Comparison of ENCODE assay signal across 1 cellular context in genomic region chr13:44917589-44918322, GRCh38.
TF ChIP-seq lines count a peak whose summit lies in the region.

No MANE protein-coding gene starts in this region.

TF ChIP-seq in WTC11, 78 proteins besides CTCF, POLR2A, EP300 and RAD21 (continued from another document):
- TF ChIP-seq, protein P1, sequence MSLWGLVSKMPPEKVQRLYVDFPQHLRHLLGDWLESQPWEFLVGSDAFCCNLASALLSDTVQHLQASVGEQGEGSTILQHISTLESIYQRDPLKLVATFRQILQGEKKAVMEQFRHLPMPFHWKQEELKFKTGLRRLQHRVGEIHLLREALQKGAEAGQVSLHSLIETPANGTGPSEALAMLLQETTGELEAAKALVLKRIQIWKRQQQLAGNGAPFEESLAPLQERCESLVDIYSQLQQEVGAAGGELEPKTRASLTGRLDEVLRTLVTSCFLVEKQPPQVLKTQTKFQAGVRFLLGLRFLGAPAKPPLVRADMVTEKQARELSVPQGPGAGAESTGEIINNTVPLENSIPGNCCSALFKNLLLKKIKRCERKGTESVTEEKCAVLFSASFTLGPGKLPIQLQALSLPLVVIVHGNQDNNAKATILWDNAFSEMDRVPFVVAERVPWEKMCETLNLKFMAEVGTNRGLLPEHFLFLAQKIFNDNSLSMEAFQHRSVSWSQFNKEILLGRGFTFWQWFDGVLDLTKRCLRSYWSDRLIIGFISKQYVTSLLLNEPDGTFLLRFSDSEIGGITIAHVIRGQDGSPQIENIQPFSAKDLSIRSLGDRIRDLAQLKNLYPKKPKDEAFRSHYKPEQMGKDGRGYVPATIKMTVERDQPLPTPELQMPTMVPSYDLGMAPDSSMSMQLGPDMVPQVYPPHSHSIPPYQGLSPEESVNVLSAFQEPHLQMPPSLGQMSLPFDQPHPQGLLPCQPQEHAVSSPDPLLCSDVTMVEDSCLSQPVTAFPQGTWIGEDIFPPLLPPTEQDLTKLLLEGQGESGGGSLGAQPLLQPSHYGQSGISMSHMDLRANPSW (CRISPR knock-in tag; conservative IDR thresholded peaks at IDR 0.05; ENCODE audit: low read depth): no peak
- no peak; the same call in none of the 2 replicates for TF ChIP-seq SP1 (CRISPR knock-in tag; conservative IDR thresholded peaks at IDR 0.05)
- TF ChIP-seq ZNF121 (CRISPR knock-in tag; IDR thresholded peaks at IDR 0.05): no peak
- TF ChIP-seq NFE2L1 (CRISPR knock-in tag; IDR thresholded peaks at IDR 0.05): no peak
- TF ChIP-seq, protein P2, sequence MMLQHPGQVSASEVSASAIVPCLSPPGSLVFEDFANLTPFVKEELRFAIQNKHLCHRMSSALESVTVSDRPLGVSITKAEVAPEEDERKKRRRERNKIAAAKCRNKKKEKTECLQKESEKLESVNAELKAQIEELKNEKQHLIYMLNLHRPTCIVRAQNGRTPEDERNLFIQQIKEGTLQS (CRISPR knock-in tag; conservative IDR thresholded peaks at IDR 0.05): no peak
- TF ChIP-seq TP53 (CRISPR knock-in tag; IDR thresholded peaks at IDR 0.05): peak; percentile 66; the same call in 1 of the 2 replicates
- TF ChIP-seq, protein P3, sequence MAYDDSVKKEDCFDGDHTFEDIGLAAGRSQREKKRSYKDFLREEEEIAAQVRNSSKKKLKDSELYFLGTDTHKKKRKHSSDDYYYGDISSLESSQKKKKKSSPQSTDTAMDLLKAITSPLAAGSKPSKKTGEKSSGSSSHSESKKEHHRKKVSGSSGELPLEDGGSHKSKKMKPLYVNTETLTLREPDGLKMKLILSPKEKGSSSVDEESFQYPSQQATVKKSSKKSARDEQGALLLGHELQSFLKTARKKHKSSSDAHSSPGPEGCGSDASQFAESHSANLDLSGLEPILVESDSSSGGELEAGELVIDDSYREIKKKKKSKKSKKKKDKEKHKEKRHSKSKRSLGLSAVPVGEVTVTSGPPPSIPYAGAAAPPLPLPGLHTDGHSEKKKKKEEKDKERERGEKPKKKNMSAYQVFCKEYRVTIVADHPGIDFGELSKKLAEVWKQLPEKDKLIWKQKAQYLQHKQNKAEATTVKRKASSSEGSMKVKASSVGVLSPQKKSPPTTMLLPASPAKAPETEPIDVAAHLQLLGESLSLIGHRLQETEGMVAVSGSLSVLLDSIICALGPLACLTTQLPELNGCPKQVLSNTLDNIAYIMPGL (CRISPR knock-in tag; IDR thresholded peaks at IDR 0.05): peak; percentile 92
- TF ChIP-seq, protein P4, sequence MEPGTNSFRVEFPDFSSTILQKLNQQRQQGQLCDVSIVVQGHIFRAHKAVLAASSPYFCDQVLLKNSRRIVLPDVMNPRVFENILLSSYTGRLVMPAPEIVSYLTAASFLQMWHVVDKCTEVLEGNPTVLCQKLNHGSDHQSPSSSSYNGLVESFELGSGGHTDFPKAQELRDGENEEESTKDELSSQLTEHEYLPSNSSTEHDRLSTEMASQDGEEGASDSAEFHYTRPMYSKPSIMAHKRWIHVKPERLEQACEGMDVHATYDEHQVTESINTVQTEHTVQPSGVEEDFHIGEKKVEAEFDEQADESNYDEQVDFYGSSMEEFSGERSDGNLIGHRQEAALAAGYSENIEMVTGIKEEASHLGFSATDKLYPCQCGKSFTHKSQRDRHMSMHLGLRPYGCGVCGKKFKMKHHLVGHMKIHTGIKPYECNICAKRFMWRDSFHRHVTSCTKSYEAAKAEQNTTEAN (CRISPR knock-in tag; IDR thresholded peaks at IDR 0.05): no peak
- 0 out of 2 replicates have a peak, but pooled peaks have one; percentile 36 for TF ChIP-seq E2F1 (CRISPR knock-in tag; IDR thresholded peaks at IDR 0.05)
- TF ChIP-seq CREM (CRISPR knock-in tag; IDR thresholded peaks at IDR 0.05): peak; percentile 83; the same call in 1 of the 2 replicates
- TF ChIP-seq, protein P5, sequence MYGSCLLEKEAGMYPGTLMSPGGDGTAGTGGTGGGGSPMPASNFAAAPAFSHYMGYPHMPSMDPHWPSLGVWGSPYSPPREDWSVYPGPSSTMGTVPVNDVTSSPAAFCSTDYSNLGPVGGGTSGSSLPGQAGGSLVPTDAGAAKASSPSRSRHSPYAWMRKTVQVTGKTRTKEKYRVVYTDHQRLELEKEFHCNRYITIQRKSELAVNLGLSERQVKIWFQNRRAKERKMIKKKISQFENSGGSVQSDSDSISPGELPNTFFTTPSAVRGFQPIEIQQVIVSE (CRISPR knock-in tag; IDR thresholded peaks at IDR 0.05; ENCODE audit: borderline replicate concordance): peak; percentile 81; the same call in 1 of the 2 replicates
- TF ChIP-seq ETV6 (CRISPR knock-in tag; IDR thresholded peaks at IDR 0.05): peak; percentile 27; the same call in 1 of the 2 replicates
- TF ChIP-seq ZNF423 (CRISPR knock-in tag; IDR thresholded peaks at IDR 0.05): peak; percentile 63
- TF ChIP-seq GTF2I (CRISPR knock-in tag; conservative IDR thresholded peaks at IDR 0.05): no peak
- peak; percentile 1; the same call in 1 of the 2 replicates for TF ChIP-seq FOXP1 (CRISPR knock-in tag; IDR thresholded peaks at IDR 0.05; ENCODE audit: borderline replicate concordance)
- TF ChIP-seq FOXK1 (CRISPR knock-in tag; IDR thresholded peaks at IDR 0.05): peak; percentile 10
- TF ChIP-seq, protein P6, sequence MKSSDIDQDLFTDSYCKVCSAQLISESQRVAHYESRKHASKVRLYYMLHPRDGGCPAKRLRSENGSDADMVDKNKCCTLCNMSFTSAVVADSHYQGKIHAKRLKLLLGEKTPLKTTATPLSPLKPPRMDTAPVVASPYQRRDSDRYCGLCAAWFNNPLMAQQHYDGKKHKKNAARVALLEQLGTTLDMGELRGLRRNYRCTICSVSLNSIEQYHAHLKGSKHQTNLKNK (CRISPR knock-in tag; IDR thresholded peaks at IDR 0.05): no peak
- TF ChIP-seq GABPB1 (CRISPR knock-in tag; IDR thresholded peaks at IDR 0.05): peak; percentile 71
- TF ChIP-seq CBFB (CRISPR knock-in tag; IDR thresholded peaks at IDR 0.05; ENCODE audit: low read depth): no peak
- no peak for TF ChIP-seq TEAD4 (CRISPR knock-in tag; IDR thresholded peaks at IDR 0.05)
- TF ChIP-seq, protein P7, sequence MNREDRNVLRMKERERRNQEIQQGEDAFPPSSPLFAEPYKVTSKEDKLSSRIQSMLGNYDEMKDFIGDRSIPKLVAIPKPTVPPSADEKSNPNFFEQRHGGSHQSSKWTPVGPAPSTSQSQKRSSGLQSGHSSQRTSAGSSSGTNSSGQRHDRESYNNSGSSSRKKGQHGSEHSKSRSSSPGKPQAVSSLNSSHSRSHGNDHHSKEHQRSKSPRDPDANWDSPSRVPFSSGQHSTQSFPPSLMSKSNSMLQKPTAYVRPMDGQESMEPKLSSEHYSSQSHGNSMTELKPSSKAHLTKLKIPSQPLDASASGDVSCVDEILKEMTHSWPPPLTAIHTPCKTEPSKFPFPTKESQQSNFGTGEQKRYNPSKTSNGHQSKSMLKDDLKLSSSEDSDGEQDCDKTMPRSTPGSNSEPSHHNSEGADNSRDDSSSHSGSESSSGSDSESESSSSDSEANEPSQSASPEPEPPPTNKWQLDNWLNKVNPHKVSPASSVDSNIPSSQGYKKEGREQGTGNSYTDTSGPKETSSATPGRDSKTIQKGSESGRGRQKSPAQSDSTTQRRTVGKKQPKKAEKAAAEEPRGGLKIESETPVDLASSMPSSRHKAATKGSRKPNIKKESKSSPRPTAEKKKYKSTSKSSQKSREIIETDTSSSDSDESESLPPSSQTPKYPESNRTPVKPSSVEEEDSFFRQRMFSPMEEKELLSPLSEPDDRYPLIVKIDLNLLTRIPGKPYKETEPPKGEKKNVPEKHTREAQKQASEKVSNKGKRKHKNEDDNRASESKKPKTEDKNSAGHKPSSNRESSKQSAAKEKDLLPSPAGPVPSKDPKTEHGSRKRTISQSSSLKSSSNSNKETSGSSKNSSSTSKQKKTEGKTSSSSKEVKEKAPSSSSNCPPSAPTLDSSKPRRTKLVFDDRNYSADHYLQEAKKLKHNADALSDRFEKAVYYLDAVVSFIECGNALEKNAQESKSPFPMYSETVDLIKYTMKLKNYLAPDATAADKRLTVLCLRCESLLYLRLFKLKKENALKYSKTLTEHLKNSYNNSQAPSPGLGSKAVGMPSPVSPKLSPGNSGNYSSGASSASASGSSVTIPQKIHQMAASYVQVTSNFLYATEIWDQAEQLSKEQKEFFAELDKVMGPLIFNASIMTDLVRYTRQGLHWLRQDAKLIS (CRISPR knock-in tag; IDR thresholded peaks at IDR 0.05; ENCODE audit: borderline replicate concordance): 0 out of 2 replicates have a peak, but pooled peaks have one; percentile 70
- no peak for TF ChIP-seq JAZF1 (CRISPR knock-in tag; IDR thresholded peaks at IDR 0.05)
- TF ChIP-seq TEAD1 (CRISPR knock-in tag; IDR thresholded peaks at IDR 0.05): no peak
TF ChIP-seq in WTC11: peak in this region for 15.
